In genomic region chr4:76718806-76719205, GRCh38 we compare ENCODE assay signal across 1 cellular context.
TF ChIP-seq lines count a peak whose summit lies in the region.

No MANE protein-coding gene starts in this region.

TF ChIP-seq in GM23338, 12 proteins besides CTCF, POLR2A, EP300 and RAD21 (continued from another document):
- TF ChIP-seq ZNF462 (CRISPR knock-in tag; IDR thresholded peaks at IDR 0.05) (0 out of 2 replicates have a peak, but pooled peaks have one; percentile 29), EZH2phosphoT487 (IDR thresholded peaks at IDR 0.05; ENCODE audit: unreplicated experiment) (no peak), JUNB (IDR thresholded peaks at IDR 0.05; ENCODE audit: unreplicated experiment) (no peak)
